Comparison of ENCODE assay signal across 8 cellular contexts in the genomic region with DNA sequence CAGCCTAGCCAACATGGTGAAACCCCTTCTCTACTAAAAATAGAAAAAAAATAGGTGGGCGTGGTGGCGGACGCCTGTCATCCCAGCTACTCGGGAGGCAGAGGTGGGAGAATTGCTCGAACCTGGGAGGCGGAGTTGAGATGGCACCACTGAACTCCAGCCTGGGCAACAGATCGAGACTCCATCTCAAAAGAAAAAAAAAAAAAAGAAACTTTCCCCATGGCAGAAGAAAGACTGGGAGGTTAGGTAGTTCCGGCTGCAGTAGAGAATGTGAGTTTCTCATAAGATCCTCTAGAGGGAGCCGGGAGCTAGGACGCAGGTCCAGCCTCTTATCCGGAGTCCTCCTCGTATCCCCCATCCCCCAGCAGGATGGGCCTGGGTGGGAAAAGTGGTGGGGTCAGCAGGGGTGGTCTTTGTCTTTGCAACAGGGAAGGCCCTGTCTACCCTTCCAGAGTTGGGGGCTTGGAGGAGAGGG. TPM values are rescaled to one million over a fixed set of nuclear protein-coding genes. Genes with fewer than 3 reads are reported as not detected.
DNase-seq lines count a peak whose midpoint lies in the region; ATAC-seq lines count a peak whose summit lies in the region.

No MANE protein-coding gene starts in this region.

- H3K4me3 Mint-ChIP-seq in memory B cell: peak overlapping the region; percentile 76

- ATAC-seq in memory B cell (ENCODE audit: low read depth): peak; percentile 83
- ATAC-seq in GM18519 (IDR thresholded peaks at IDR 0.05; ENCODE audit: low FRiP score, unreplicated experiment): no peak

- no peaks in the 10 kb centered on the region for H3K36me3 Mint-ChIP-seq in memory B cell

- H3K9me3 Mint-ChIP-seq in memory B cell: no peaks in the 10 kb centered on the region

- peaks cover 11% of the 10 kb centered on the region for H3K27me3 Mint-ChIP-seq in memory B cell

- H3K4me1 Mint-ChIP-seq in memory B cell: peaks cover 10% of the 10 kb centered on the region

- DNase-seq in 8988T (peak; percentile 49), ELR (ENCODE audit: low read depth) (peak; percentile 87), NCI-H1092 treated with DMSO at 0.1 percent for 48 hours (lab: John Stamatoyannopoulos, UW) (peak; percentile 65), SK-N-DZ (ENCODE audit: low spot score) (peak; percentile 78), ecto neural progenitor cell (ENCODE audit: low spot score) (peak; percentile 71), memory B cell (ENCODE audit: low spot score in 2 of 2) (peak; percentile 14 to 34)
- no peak for DNase-seq in effector CD8-positive, alpha-beta T cell (lab: John Stamatoyannopoulos, UW)

- H3K27ac Mint-ChIP-seq in memory B cell: no peak overlapping the region

RNA-seq across cellular contexts. Expression of gene CREB3L3, which starts 13.2 kb away (rescaled TPM):
- not detected in 2 replicates for polyA plus RNA-seq in SK-N-DZ (2014; cell fraction: cytosol; rRNA removed)
- polyA plus RNA-seq in SK-N-DZ (2014; cell fraction: nucleus; rRNA removed): 0.15 and 0.51 TPM in 2 replicates

RNA-seq across cellular contexts. Expression of gene MAP2K2, which starts 16.4 kb away (rescaled TPM):
- 125 and 130 TPM in 2 replicates for polyA plus RNA-seq in SK-N-DZ (2014; cell fraction: cytosol; rRNA removed)
- 70.3 and 81.0 TPM in 2 replicates for polyA plus RNA-seq in SK-N-DZ (2014; cell fraction: nucleus; rRNA removed)

RNA-seq across cellular contexts. Expression of gene SIRT6, which starts 42.1 kb away (rescaled TPM):
- 35.9 and 36.3 TPM in 2 replicates for polyA plus RNA-seq in SK-N-DZ (2014; cell fraction: cytosol; rRNA removed)
- polyA plus RNA-seq in SK-N-DZ (2014; cell fraction: nucleus; rRNA removed): 67.7 and 80.5 TPM in 2 replicates

RNA-seq across cellular contexts. Expression of gene ANKRD24, which starts 42.2 kb away (rescaled TPM):
- polyA plus RNA-seq in SK-N-DZ (2014; cell fraction: cytosol; rRNA removed): 1.00 and 1.1 TPM in 2 replicates
- 1.9 and 2.9 TPM in 2 replicates for polyA plus RNA-seq in SK-N-DZ (2014; cell fraction: nucleus; rRNA removed)
